24 cellular contexts compared by ENCODE assay signal in the genomic region with DNA sequence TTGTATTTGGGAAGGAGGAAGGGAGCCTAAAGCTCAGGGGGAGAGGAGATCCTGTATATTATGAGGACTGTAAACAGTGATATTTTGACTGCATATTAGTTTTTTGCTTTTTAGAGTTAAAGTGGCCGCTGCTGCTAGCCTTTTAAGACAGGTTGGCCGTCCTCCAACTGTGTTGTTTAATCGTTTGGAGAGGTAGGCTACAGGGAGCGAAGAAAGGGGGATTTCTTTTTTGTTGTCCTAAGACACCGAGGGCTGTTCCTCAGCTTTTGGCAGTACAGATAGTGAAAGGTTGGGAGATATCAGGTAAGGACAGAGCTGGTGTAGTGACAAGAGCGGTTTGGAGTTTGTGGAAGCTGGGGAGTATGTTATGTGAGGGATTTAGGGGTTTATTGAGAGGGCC.
"Had no signal": no experiment of that assay in that cellular context is flagged by ENCODE, and none has a peak within 500 bp of the region (broad histone marks: within the 10 kb centered on the region; RNA-seq: fewer than 3 reads in every experiment).

No MANE protein-coding gene starts in this region.

- H3K4me3 ChIP-seq: right lobe of liver, thoracic aorta, uterus had no signal

- DNase-seq: activated CD4-positive, alpha-beta T cell treated with anti-CD3 and anti-CD28 coated beads for 4 hours; activated CD4-positive, alpha-beta T cell treated with anti-CD3 and anti-CD28 coated beads, Interleukin-2, amount 50 U/mL, for 4 hours; activated CD8-positive, alpha-beta memory T cell treated with anti-CD3 and anti-CD28 coated beads, Interleukin-2, amount 50 U/mL, for 48 hours; activated gamma-delta T cell treated with Interleukin-2 at 50 U/mL for 16 hours; activated naive CD4-positive, alpha-beta T cell treated with anti-CD3 and anti-CD28 coated beads, Interleukin-2, amount 50 U/mL, for 16 hours; activated T-cell treated with anti-CD3 and anti-CD28 coated beads, Interleukin-2, amount 50 U/mL, for 4 hours; amniotic stem cell; central memory CD4-positive, alpha-beta T cell; endodermal cell; foreskin melanocyte; islet precursor cell; left ventricle myocardium superior; nephron progenitor cell; right lobe of liver; stimulated activated CD4-positive, alpha-beta T cell treated with anti-CD3 and anti-CD28 coated beads, Interleukin-12 subunit alpha, Interleukin-12 subunit beta, amount 100 ng/mL, for 4 hours; stimulated activated CD4-positive, alpha-beta T cell treated with anti-CD3 and anti-CD28 coated beads, Interleukin-4, amount 100 ng/mL, for 1 hour; stimulated activated naive CD8-positive, alpha-beta T cell treated with anti-CD3 and anti-CD28 coated beads, Interleukin-15, Interleukin-2, amounts not matched to agents 100 U/mL and 50 U/mL, for 24 hours; T-helper 9 cell; uterus had no signal

- H3K36me3 ChIP-seq: neutrophil, right lobe of liver, thoracic aorta, uterus had no signal

- ATAC-seq: activated T-cell treated with anti-CD3 and anti-CD28 coated beads, Interleukin-2, amount 50 U/mL, for 4 hours; activated T-helper 17 cell treated with anti-CD3 and anti-CD28 coated beads, Interleukin-2, amount 50 U/mL, for 72 hours; esophagus mucosa; left ventricle myocardium superior; right lobe of liver; stimulated activated naive CD8-positive, alpha-beta T cell treated with anti-CD3 and anti-CD28 coated beads, Interleukin-15, Interleukin-2, amounts not matched to agents 100 U/mL and 50 U/mL, for 24 hours had no signal

- H3K27me3 ChIP-seq: neutrophil, right lobe of liver, uterus had no signal

- H3K9me3 ChIP-seq: neutrophil, right lobe of liver, thoracic aorta, uterus had no signal

- H3K27ac ChIP-seq: neutrophil, right lobe of liver, thoracic aorta, uterus, VCaP had no signal

- H3K4me1 ChIP-seq: right lobe of liver, uterus had no signal
